In the genomic region with DNA sequence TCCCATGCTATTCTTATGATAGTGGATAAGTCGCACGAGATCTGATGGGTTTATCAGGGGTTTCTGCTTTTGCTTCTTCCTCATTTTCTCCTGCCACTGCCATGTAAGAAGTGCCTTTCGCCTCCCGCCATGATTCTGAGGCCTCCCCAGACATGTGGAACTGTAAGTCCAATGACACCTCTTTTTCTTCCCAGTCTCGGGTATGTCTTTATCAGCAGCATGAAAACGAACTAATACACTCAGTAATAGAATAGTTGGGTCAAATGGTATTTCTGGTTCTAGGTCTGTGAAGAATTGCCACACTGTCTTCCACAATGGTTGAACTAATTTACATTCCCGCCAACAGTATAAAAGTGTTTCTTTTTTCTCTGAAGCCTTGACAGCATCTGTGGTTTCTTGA, we compare ENCODE assay signal across 6 cellular contexts. TPM values are rescaled to one million over a fixed set of nuclear protein-coding genes. Genes with fewer than 3 reads are reported as not detected.
"Had no signal": no experiment of that assay in that cellular context is flagged by ENCODE, and none has a peak within 500 bp of the region (broad histone marks: within the 10 kb centered on the region; RNA-seq: fewer than 3 reads in every experiment).

No MANE protein-coding gene starts in this region.

RNA-seq across cellular contexts. Expression of gene HLA-DQB1, which starts 7.7 kb away (rescaled TPM):
- total RNA-seq: PC-3, RPMI7951, SJCRH30, SJSA1 had no signal
- polyA plus RNA-seq: SK-N-SH had no signal

RNA-seq across cellular contexts. Expression of gene HLA-DQA1, which starts 36.9 kb away (rescaled TPM):
- total RNA-seq: PC-3, PC-9, RPMI7951, SJCRH30, SJSA1 had no signal
- polyA plus RNA-seq: SK-N-SH had no signal
